In the genomic region with DNA sequence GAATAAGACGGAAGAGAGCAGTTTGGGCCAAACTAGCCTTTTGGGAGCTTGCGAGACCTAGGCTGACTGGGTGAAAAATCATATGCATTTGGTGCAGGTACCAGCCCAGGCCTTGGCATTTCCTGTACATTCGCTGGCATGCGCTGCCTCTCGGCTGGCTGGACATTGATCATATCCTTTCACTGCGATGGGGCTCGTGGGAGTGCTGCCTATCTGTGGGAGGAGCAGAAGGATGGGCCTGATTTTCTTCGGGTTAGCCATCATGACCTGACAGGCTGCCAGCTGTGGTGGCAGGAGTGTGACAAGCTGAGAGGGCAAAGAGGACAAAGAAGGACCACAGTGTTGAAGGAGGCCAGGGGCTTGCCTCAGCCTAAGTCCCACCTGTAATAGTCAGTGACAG, we compare ENCODE assay signal across 26 cellular contexts. TPM values are rescaled to one million over a fixed set of nuclear protein-coding genes. Genes with fewer than 3 reads are reported as not detected.
"Had no signal": no experiment of that assay in that cellular context is flagged by ENCODE, and none has a peak within 500 bp of the region (broad histone marks: within the 10 kb centered on the region; RNA-seq: fewer than 3 reads in every experiment).

No MANE protein-coding gene starts in this region.

- H3K27ac ChIP-seq: esophagus squamous epithelium, neural progenitor cell, psoas muscle, skin epidermis, spleen, thoracic aorta, transverse colon, upper lobe of right lung, vagina had no signal

- H3K27me3 Mint-ChIP-seq: dendritic cell treated with granulocyte-macrophage colony-stimulating factor and Interleukin-4, amounts not matched to agents 40 ng/mL and 50 ng/mL, for 4 days; stimulated activated memory B cell treated with anti-CD40 and anti-IgM and Interleukin-4, amounts not matched to agents 10 μg/mL and 1 μg/mL and 100 μg/mL, for 72 hours had no signal

- H3K4me3 Mint-ChIP-seq: dendritic cell treated with granulocyte-macrophage colony-stimulating factor and Interleukin-4, amounts not matched to agents 40 ng/mL and 50 ng/mL, for 4 days; endodermal cell; naive thymus-derived CD4-positive, alpha-beta T cell; nephron; neural progenitor cell; stimulated activated memory B cell treated with anti-CD40 and anti-IgM and Interleukin-4, amounts not matched to agents 10 μg/mL and 1 μg/mL and 100 μg/mL, for 72 hours had no signal

- H3K4me1 ChIP-seq: psoas muscle, spleen had no signal

- H3K36me3 Mint-ChIP-seq: naive thymus-derived CD4-positive, alpha-beta T cell; stimulated activated memory B cell treated with anti-CD40 and anti-IgM and Interleukin-4, amounts not matched to agents 10 μg/mL and 1 μg/mL and 100 μg/mL, for 72 hours had no signal

- H3K9me3 Mint-ChIP-seq: endodermal cell; nephron; stimulated activated memory B cell treated with anti-CD40 and anti-IgM and Interleukin-4, amounts not matched to agents 10 μg/mL and 1 μg/mL and 100 μg/mL, for 72 hours had no signal

- H3K36me3 ChIP-seq: esophagus squamous epithelium, neural progenitor cell, spleen, thoracic aorta, transverse colon, upper lobe of right lung, vagina had no signal

- H3K9me3 ChIP-seq: esophagus squamous epithelium, psoas muscle, thoracic aorta, transverse colon, upper lobe of right lung, vagina had no signal

- H3K27ac Mint-ChIP-seq: dendritic cell treated with granulocyte-macrophage colony-stimulating factor and Interleukin-4, amounts not matched to agents 40 ng/mL and 50 ng/mL, for 4 days; neural progenitor cell; stimulated activated memory B cell treated with anti-CD40 and anti-IgM and Interleukin-4, amounts not matched to agents 10 μg/mL and 1 μg/mL and 100 μg/mL, for 72 hours had no signal

- H2AFZ ChIP-seq: neural progenitor cell had no signal

- H3K27me3 ChIP-seq: esophagus squamous epithelium, neural progenitor cell, transverse colon, upper lobe of right lung, vagina had no signal

- H3K4me1 Mint-ChIP-seq: naive thymus-derived CD4-positive, alpha-beta T cell; stimulated activated memory B cell treated with anti-CD40 and anti-IgM and Interleukin-4, amounts not matched to agents 10 μg/mL and 1 μg/mL and 100 μg/mL, for 72 hours had no signal

- ATAC-seq: left lobe of liver; naive thymus-derived CD4-positive, alpha-beta T cell; psoas muscle; right cardiac atrium; stimulated activated memory B cell treated with anti-CD40 and anti-IgM and Interleukin-4, amounts not matched to agents 10 μg/mL and 1 μg/mL and 100 μg/mL, for 72 hours; stimulated activated naive CD8-positive, alpha-beta T cell treated with anti-CD3 and anti-CD28 coated beads, Interleukin-15, Interleukin-2, amounts not matched to agents 100 U/mL and 50 U/mL, for 24 hours; upper lobe of right lung had no signal

- H3K9ac ChIP-seq: neural progenitor cell had no signal

- H3K4me3 ChIP-seq: esophagus squamous epithelium, neural progenitor cell, psoas muscle, skin epidermis, spleen, thoracic aorta, transverse colon, upper lobe of right lung, vagina had no signal

- H3K4me2 ChIP-seq: neural progenitor cell had no signal

- FAIRE-seq: colon, kidney had no signal

- DNase-seq: effector CD8-positive, alpha-beta T cell; erythroblast; esophagus squamous epithelium; foreskin melanocyte; kidney; mesendoderm; midbrain; naive thymus-derived CD4-positive, alpha-beta T cell; psoas muscle; right cardiac atrium; spleen; stimulated activated CD4-positive, alpha-beta T cell treated with anti-CD3 and anti-CD28 coated beads, Interleukin-4, amount 100 ng/mL, for 4 hours; stimulated activated naive CD8-positive, alpha-beta T cell treated with anti-CD3 and anti-CD28 coated beads, Interleukin-15, Interleukin-2, amounts not matched to agents 100 U/mL and 50 U/mL, for 24 hours; substantia nigra; transverse colon; upper lobe of right lung had no signal

RNA-seq across cellular contexts. Expression of a gene that starts 14.3 kb away (rescaled TPM):
- total RNA-seq: naive thymus-derived CD4-positive, alpha-beta T cell had no signal
- polyA plus RNA-seq: naive thymus-derived CD4-positive, alpha-beta T cell had no signal
